ENCODE assay signal across 1 cellular context in genomic region chr5:65480306-65480865, GRCh38.
TF ChIP-seq lines count a peak whose summit lies in the region.

No MANE protein-coding gene starts in this region.

TF ChIP-seq in GM12878, 131 proteins besides CTCF, POLR2A, EP300 and RAD21 (continued from another document):
- TF ChIP-seq HDGF (IDR thresholded peaks at IDR 0.05), result no peak
- no peak for TF ChIP-seq WRNIP1 (IDR thresholded peaks at IDR 0.05; ENCODE audit: borderline replicate concordance, low read depth, low read length)
- no peak for TF ChIP-seq PKNOX1 (IDR thresholded peaks at IDR 0.05)
- TF ChIP-seq CBX5 (IDR thresholded peaks at IDR 0.05; ENCODE audit: low read depth), result no peak
- no peak for TF ChIP-seq YY1 (IDR thresholded peaks at IDR 0.05; ENCODE audit: low read depth, low read length)
- TF ChIP-seq SMAD1 (IDR thresholded peaks at IDR 0.05; ENCODE audit: low read depth, partially characterized antibody), result peak; percentile 56
- TF ChIP-seq NKRF (conservative IDR thresholded peaks at IDR 0.05), result no peak
- TF ChIP-seq E2F4 (IDR thresholded peaks at IDR 0.05; ENCODE audit: low read depth, low read length), result no peak
- TF ChIP-seq ESRRA (IDR thresholded peaks at IDR 0.05; ENCODE audit: low read length), result no peak
- TF ChIP-seq RFX5 (IDR thresholded peaks at IDR 0.05; ENCODE audit: low read depth, low read length), result no peak
- TF ChIP-seq IRF4 (IDR thresholded peaks at IDR 0.05; ENCODE audit: low read depth, low read length), result no peak
- 0 out of 2 replicates have a peak, but pooled peaks have one; percentile 9 for TF ChIP-seq CREM (IDR thresholded peaks at IDR 0.05; ENCODE audit: low read depth)
- TF ChIP-seq IKZF1 (conservative IDR thresholded peaks at IDR 0.05), result 0 out of 2 replicates have a peak, but pooled peaks have one; percentile 15
TF ChIP-seq in GM12878: peak in this region for 6.
